In genomic region chr17:62965649-62966425, GRCh38 we compare ENCODE assay signal across 8 cellular contexts. TPM values are rescaled to one million over a fixed set of nuclear protein-coding genes. Genes with fewer than 3 reads are reported as not detected.
DNase-seq lines count a peak whose midpoint lies in the region; ATAC-seq and TF ChIP-seq lines count a peak whose summit lies in the region.

TANC2 (plus strand) TSS chr17:62966235; CDS start chr17:63009560, 43,325 bp downstream.

- peak within 1 kb of the TSS; percentile 81 for H2AFZ ChIP-seq in GM23248

- BruUV-seq in Caco-2 (replicated peaks; lab: Mats Ljungman, UMichigan) = no TSS peak

- H3K79me2 ChIP-seq in GM23248 (ENCODE audit: insufficient read depth) = peaks cover 43% of the 10 kb centered on the region

- H3K4me1 ChIP-seq in Caco-2 (no peaks in the 10 kb centered on the region), GM23248 (ENCODE audit: insufficient read depth) (peaks cover 34% of the 10 kb centered on the region), adrenal gland (replicated peaks in 1 of 2) (peaks cover 13 to 18% of the 10 kb centered on the region in 2 donors), ovary (ENCODE audit: insufficient read depth) (no peaks in the 10 kb centered on the region)

- peak within 1 kb of the TSS; percentile 48 for H3K27ac ChIP-seq in GM23248
- H3K27ac ChIP-seq in adrenal gland = peak within 1 kb of the TSS in 4 of 5 donors; percentile 62 to 95 (median 72)
- peak within 1 kb of the TSS; percentile 62 to 77 for H3K27ac ChIP-seq in ovary
- H3K27ac ChIP-seq in temporal lobe (ENCODE audit: low read depth, low read length) = peak within 1 kb of the TSS; percentile 85

- peaks cover 32% of the 10 kb centered on the region for H3F3A ChIP-seq in GM23248 (ENCODE audit: insufficient read depth)

- no peaks in the 10 kb centered on the region for H3K27me3 ChIP-seq in Caco-2 (replicated peaks; ENCODE audit: control insufficient read depth, insufficient read depth, low read length)
- H3K27me3 ChIP-seq in GM23248 (replicated peaks; ENCODE audit: insufficient read depth) = no peaks in the 10 kb centered on the region
- H3K27me3 ChIP-seq in adrenal gland = no peaks in the 10 kb centered on the region
- no peaks in the 10 kb centered on the region for H3K27me3 ChIP-seq in ovary

- H3K36me3 Mint-ChIP-seq in Caco-2 (ENCODE audit: insufficient read depth, unreplicated experiment) (no peaks in the 10 kb centered on the region), T-cell (no peaks in the 10 kb centered on the region)

- H3K4me1 Mint-ChIP-seq in Caco-2 (ENCODE audit: low read depth, unreplicated experiment) (peaks cover 7% of the 10 kb centered on the region), T-cell (peaks cover 31 to 33% (median 32%) of the 10 kb centered on the region in 3 donors)

- POLR2A ChIA-PET in Caco-2 (lab: Charles Lee) (no interaction called here), T-cell (lab: Charles Lee) (interaction anchor here in 1 of 2 donors (0.6 kb wide), 1 partner anchor 1093 kb away, joined by 3 read pairs; no protein-coding TSS in a partner anchor)

- H3K9me2 ChIP-seq in GM23248 (ENCODE audit: insufficient read depth) = no peaks in the 10 kb centered on the region

- ATAC-seq in T-cell (replicated peaks in 1 of 4) = peak; percentile 80 to 88 (median 84)

- H3K27ac Mint-ChIP-seq in Caco-2 (ENCODE audit: unreplicated experiment) = peak within 1 kb of the TSS; percentile 59
- H3K27ac Mint-ChIP-seq in T-cell = peak within 1 kb of the TSS; percentile 97 to 98

- H3K4me3 ChIP-seq in Caco-2 (ENCODE audit: low read depth, low read length) (peak within 1 kb of the TSS; percentile 48), GM23248 (peak within 1 kb of the TSS; percentile 88), NB4 (ENCODE audit: low read depth, low read length) (peak within 1 kb of the TSS; percentile 57), adrenal gland (peak within 1 kb of the TSS; percentile 16 to 95 (median 44)), ovary (peak within 1 kb of the TSS; percentile 44)

- H3K27me3 Mint-ChIP-seq in Caco-2 (ENCODE audit: insufficient read depth, unreplicated experiment) = peaks cover 34% of the 10 kb centered on the region
- peaks cover 4% of the 10 kb centered on the region in 2 donors for H3K27me3 Mint-ChIP-seq in T-cell

- TF ChIP-seq EP300 in ovary (IDR thresholded peaks at IDR 0.05) = no peak

- WGBS in GM23248 (ENCODE audit: low coverage in 1 of 2, low lambda C conversion rate in 2 of 2, missing lambda C conversion rate in 2 of 2), 2 experiments = 4 to 14% methylated on average over 21 to 68 of the region's 82 CpGs
- 2 to 10% (median 2%) methylated on average over 4 to 81 of the region's 82 CpGs for WGBS in adrenal gland, 4 donors
- WGBS in ovary, 3 donors = 2 to 6% (median 4%) methylated on average over 21 to 82 of the region's 82 CpGs

- in situ Hi-C loops in GM23248 (cut with MboI) = no loop called here

- CTCF ChIA-PET in Caco-2 (lab: Charles Lee) (no interaction called here), T-cell (lab: Charles Lee) (interaction anchor here in 1 of 2 donors (0.6 kb wide), 1 partner anchor 107 kb away, joined by 3 read pairs; no protein-coding TSS in a partner anchor)

- H3K9me3 Mint-ChIP-seq in Caco-2 (ENCODE audit: unreplicated experiment) = no peaks in the 10 kb centered on the region
- H3K9me3 Mint-ChIP-seq in T-cell = no peaks in the 10 kb centered on the region

- H3K9me3 ChIP-seq in Caco-2 = no peaks in the 10 kb centered on the region
- no peaks in the 10 kb centered on the region for H3K9me3 ChIP-seq in GM23248 (ENCODE audit: low read depth)
- no peaks in the 10 kb centered on the region for H3K9me3 ChIP-seq in adrenal gland (replicated peaks in 1 of 3)
- no peaks in the 10 kb centered on the region for H3K9me3 ChIP-seq in ovary

- peak; percentile 74 to 82 for DNase-seq in Caco-2
- peak; percentile 85 for DNase-seq in GM23248
- DNase-seq in NB4 (ENCODE audit: low read depth) = peak; percentile 75
- DNase-seq in T-cell = peak; percentile 66 to 90 (median 83)
- peak; percentile 77 to 93 (median 82) for DNase-seq in adrenal gland
- peak; percentile 90 for DNase-seq in cardiac septum (ENCODE audit: low spot score)
- peak; percentile 77 to 87 (median 83) for DNase-seq in ovary

- H3K4me3 Mint-ChIP-seq in Caco-2 (ENCODE audit: unreplicated experiment) (peak within 1 kb of the TSS; percentile 81), T-cell (peak within 1 kb of the TSS; percentile 82 to 93 (median 90))

- no peak for TF ChIP-seq CTCF in Caco-2 (IDR thresholded peaks at IDR 0.05; ENCODE audit: insufficient read depth in 1 of 2, low read depth in 1 of 2, low read length in 1 of 2, severe bottlenecking in 1 of 2, unreplicated experiment in 1 of 2)
- no peak for TF ChIP-seq CTCF in NB4 (IDR thresholded peaks at IDR 0.05; ENCODE audit: low read depth, low read length)
- TF ChIP-seq CTCF in adrenal gland (IDR thresholded peaks at IDR 0.05) = peak in 1 of 6 experiments; percentile 6
- no peak for TF ChIP-seq CTCF in ovary (IDR thresholded peaks at IDR 0.05)

- H3K4me2 ChIP-seq in GM23248 (ENCODE audit: unreplicated experiment) = peak within 1 kb of the TSS; percentile 93

- TF ChIP-seq POLR2A in NB4 (IDR thresholded peaks at IDR 0.05; ENCODE audit: extremely low read depth, insufficient read length) = peak; percentile 31
- TF ChIP-seq POLR2A in adrenal gland (IDR thresholded peaks at IDR 0.05) = peak; percentile 21 to 42
- peak; percentile 43 for TF ChIP-seq POLR2A in ovary (IDR thresholded peaks at IDR 0.05)

- H4K20me1 ChIP-seq in GM23248 (ENCODE audit: insufficient read depth) = peaks cover 8% of the 10 kb centered on the region; the same call in 1 of the 2 replicates

- intact Hi-C loops in Caco-2 (cut with micrococcal nuclease; ENCODE audit: unreplicated experiment) (no loop called here), adrenal gland (cut with DNase I) (loop anchor here in 1 of 2 donors (5.0 kb wide), 1 partner anchor 259 kb away; no protein-coding TSS in a partner anchor), cardiac septum (cut with DNase I) (loop anchor here (5.0 kb wide), 1 partner anchor 74 kb away; no protein-coding TSS in a partner anchor), ovary (cut with DNase I) (loop anchor here (5.0 to 10.0 kb wide), 4 partner anchors 261 to 439 kb away; no protein-coding TSS in a partner anchor)

- H3K9ac ChIP-seq in GM23248 = peak within 1 kb of the TSS; percentile 87

- H3K36me3 ChIP-seq in Caco-2 (ENCODE audit: control insufficient read depth, insufficient read depth, low read length) = no peaks in the 10 kb centered on the region
- no peaks in the 10 kb centered on the region for H3K36me3 ChIP-seq in GM23248 (ENCODE audit: low read depth)
- no peaks in the 10 kb centered on the region for H3K36me3 ChIP-seq in adrenal gland (replicated peaks in 1 of 2)
- H3K36me3 ChIP-seq in ovary = no peaks in the 10 kb centered on the region

RNA-seq across cellular contexts. Expression of gene TANC2, which starts in this region (rescaled TPM):
- 1.9 and 4.1 TPM in 2 replicates for total RNA-seq in Caco-2 (2022)
- 14.2 and 16.1 TPM in 2 replicates for total RNA-seq in GM23248 (2014; rRNA removed; shearing (Covaris generic))
- polyA plus RNA-seq in GM23248 (2016; fragmentation: Nextera tagmentation; extraction: Ambion mirVana) = 13.0 and 13.7 TPM in 2 replicates
- 10 to 100 TPM; 20.3 to 39.5 (median 25.5) TPM for total RNA-seq in T-cell
- 10 to 100 TPM in 6 of 8 donors, 1 to 10 TPM in 2; 3.1 to 21.1 (median 14.3) TPM for total RNA-seq in adrenal gland
- polyA plus RNA-seq in adrenal gland = 1 to 10 TPM; 1.5 to 7.5 (median 5.6) TPM
- total RNA-seq in cardiac septum = 21.8 TPM
- 10 to 100 TPM in 6 of 7 donors, 1 to 10 TPM in 1; 9.2 to 45.4 (median 20.4) TPM for total RNA-seq in ovary
- 10 to 100 TPM in 1 of 2 donors, 1 to 10 TPM in 1; 3.5 to 14.7 TPM for polyA plus RNA-seq in ovary
- total RNA-seq in temporal lobe = 140 TPM

Comparison
In these comparisons a context has a peak if more than half of its experiments do, and no peak if none do; other contexts are left out.
1. Peak in every context shown above with its lines: DNase-seq, ATAC-seq, H3K4me3 ChIP-seq and H3K27ac ChIP-seq.